ENCODE assay signal across 12 cellular contexts in the genomic region with DNA sequence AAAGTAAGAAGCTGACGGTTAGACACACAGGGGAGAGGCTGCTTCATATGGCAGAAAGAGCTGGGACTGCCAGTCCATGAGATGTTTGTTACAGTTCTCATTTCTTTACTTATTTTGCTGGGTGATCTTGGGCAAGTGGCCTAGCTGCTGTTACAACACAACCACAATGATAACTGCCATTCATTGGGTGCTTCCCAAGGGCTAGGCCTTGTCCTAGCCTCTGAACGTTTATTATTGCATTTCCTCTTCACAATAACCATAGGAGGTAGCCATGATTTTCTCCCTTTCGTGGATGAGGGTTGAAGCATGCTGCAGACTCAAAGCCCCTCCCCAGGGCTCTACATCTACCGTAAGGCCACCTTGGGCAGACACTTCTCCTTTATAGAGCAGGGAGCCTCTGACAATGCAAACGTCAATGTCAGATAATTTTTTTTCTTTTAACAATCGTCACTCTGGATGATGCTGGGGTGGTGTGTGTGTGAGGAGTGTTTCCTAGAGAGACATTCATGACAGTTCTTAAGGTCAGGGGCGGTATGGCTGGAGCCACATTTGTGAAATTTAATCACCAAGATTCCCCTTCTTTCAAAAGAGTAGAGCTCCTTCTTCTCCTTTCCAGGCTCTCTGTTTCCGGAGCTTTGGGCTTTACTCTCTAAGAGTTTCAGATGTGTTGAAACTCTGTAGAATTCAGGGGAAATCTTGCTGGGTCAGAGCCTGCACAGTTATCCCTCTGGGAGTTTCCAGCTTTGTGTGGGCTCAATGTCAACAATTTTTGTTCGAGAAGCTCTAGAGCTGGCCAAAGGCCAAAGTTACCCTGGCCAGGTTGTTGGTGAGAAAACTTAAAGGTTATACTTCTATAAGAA.
DNase-seq lines count a peak whose midpoint lies in the region; ATAC-seq, FAIRE-seq and TF ChIP-seq lines count a peak whose summit lies in the region.
"Had no signal": no experiment of that assay in that cellular context is flagged by ENCODE, and none has a peak within 500 bp of the region (broad histone marks: within the 10 kb centered on the region; RNA-seq: fewer than 3 reads in every experiment).

No MANE protein-coding gene starts in this region.

- CTCF ChIA-PET in activated naive CD4-positive, alpha-beta T cell treated with anti-CD3 and anti-CD28 coated beads for 36 hours (lab: Charles Lee) = interaction anchor here (0.7 to 1.6 kb wide), 6 partner anchors 8 to 142 kb away, joined by 3 to 5 read pairs (median 4); no protein-coding TSS in a partner anchor

- H2AFZ ChIP-seq in neuron (ENCODE audit: low read depth, low read length) = peak overlapping the region; percentile 51

- no peaks in the 10 kb centered on the region for H3K27me3 Mint-ChIP-seq in activated naive CD4-positive, alpha-beta T cell treated with anti-CD3 and anti-CD28 coated beads for 36 hours (ENCODE audit: low read depth)
- H3K27me3 Mint-ChIP-seq in activated CD4-positive, alpha-beta T cell treated with anti-CD3 and anti-CD28 coated beads, Interleukin-2, amount 10 ng/mL, durations not matched to agents 24 days and 14 days = no peaks in the 10 kb centered on the region
- H3K27me3 Mint-ChIP-seq: stimulated activated naive CD8-positive, alpha-beta T cell treated with anti-CD3 and anti-CD28 coated beads, Interleukin-15, amount 100 ng/mL, for 72 hours had no signal

- ATAC-seq in HG02884 (IDR thresholded peaks at IDR 0.05; ENCODE audit: unreplicated experiment) (peak; percentile 12), HG03439 (IDR thresholded peaks at IDR 0.05; ENCODE audit: unreplicated experiment) (no peak)
- ATAC-seq: stimulated activated naive CD8-positive, alpha-beta T cell treated with anti-CD3 and anti-CD28 coated beads, Interleukin-15, amount 100 ng/mL, for 72 hours had no signal

- H3K27ac ChIP-seq in breast epithelium = peak overlapping the region; percentile 3 to 41

- no peaks in the 10 kb centered on the region for H3K36me3 Mint-ChIP-seq in activated naive CD4-positive, alpha-beta T cell treated with anti-CD3 and anti-CD28 coated beads for 36 hours (ENCODE audit: low read depth)
- peaks cover 1% of the 10 kb centered on the region for H3K36me3 Mint-ChIP-seq in activated CD4-positive, alpha-beta T cell treated with anti-CD3 and anti-CD28 coated beads, Interleukin-2, amount 10 ng/mL, durations not matched to agents 24 days and 14 days (ENCODE audit: low read depth)

- H3K4me1 ChIP-seq in breast epithelium (no peaks in the 10 kb centered on the region), neuron (ENCODE audit: insufficient read depth, low read length) (peaks cover 3% of the 10 kb centered on the region)

- H3K36me3 ChIP-seq in breast epithelium (no peaks in the 10 kb centered on the region), neuron (ENCODE audit: insufficient read depth, low read length) (no peaks in the 10 kb centered on the region)

- peak; percentile 41 for FAIRE-seq in GM12891 (lab: Jason Lieb, UNC)
- FAIRE-seq: colon had no signal

- DNase-seq in GM12891 (ENCODE audit: insufficient read length, low spot score) (no peak), breast epithelium (ENCODE audit: low spot score in 2 of 2) (no peak)
- no peak for DNase-seq in activated T-cell treated with anti-CD3 and anti-CD28 coated beads, Interleukin-2, amount 50 U/mL, for 48 hours
- no peak for DNase-seq in activated naive CD4-positive, alpha-beta T cell treated with anti-CD3 and anti-CD28 coated beads for 36 hours
- no peak for DNase-seq in activated CD4-positive, alpha-beta T cell treated with anti-CD3 and anti-CD28 coated beads, Interleukin-2, amount 10 ng/mL, durations not matched to agents 24 days and 14 days
- DNase-seq: Calu3; NCI-H2107; stimulated activated naive CD8-positive, alpha-beta T cell treated with anti-CD3 and anti-CD28 coated beads, Interleukin-15, amount 100 ng/mL, for 72 hours had no signal

- H3K4me3 Mint-ChIP-seq in activated naive CD4-positive, alpha-beta T cell treated with anti-CD3 and anti-CD28 coated beads for 36 hours = no peak overlapping the region
- no peak overlapping the region for H3K4me3 Mint-ChIP-seq in activated CD4-positive, alpha-beta T cell treated with anti-CD3 and anti-CD28 coated beads, Interleukin-2, amount 10 ng/mL, durations not matched to agents 24 days and 14 days
- H3K4me3 Mint-ChIP-seq: stimulated activated naive CD8-positive, alpha-beta T cell treated with anti-CD3 and anti-CD28 coated beads, Interleukin-15, amount 100 ng/mL, for 72 hours had no signal

- no peaks in the 10 kb centered on the region for H3K9me3 Mint-ChIP-seq in activated naive CD4-positive, alpha-beta T cell treated with anti-CD3 and anti-CD28 coated beads for 36 hours
- H3K9me3 Mint-ChIP-seq in activated CD4-positive, alpha-beta T cell treated with anti-CD3 and anti-CD28 coated beads, Interleukin-2, amount 10 ng/mL, durations not matched to agents 24 days and 14 days = peaks cover 19% of the 10 kb centered on the region

- no peaks in the 10 kb centered on the region for H3K9me3 ChIP-seq in breast epithelium
- no peaks in the 10 kb centered on the region for H3K9me3 ChIP-seq in neuron (ENCODE audit: low read length)

- TF ChIP-seq CTCF in breast epithelium (IDR thresholded peaks at IDR 0.05) = no peak

- intact Hi-C loops in breast epithelium (cut with DNase I; ENCODE audit: low total_unique reads) = no loop called here
- intact Hi-C loops in activated naive CD4-positive, alpha-beta T cell treated with anti-CD3 and anti-CD28 coated beads for 36 hours (cut with micrococcal nuclease) = no loop called here
- intact Hi-C loops in activated CD4-positive, alpha-beta T cell treated with anti-CD3 and anti-CD28 coated beads, Interleukin-2, amount 10 ng/mL, durations not matched to agents 24 days and 14 days (cut with micrococcal nuclease) = no loop called here

- no peak overlapping the region for H3K27ac Mint-ChIP-seq in activated naive CD4-positive, alpha-beta T cell treated with anti-CD3 and anti-CD28 coated beads for 36 hours
- no peak overlapping the region for H3K27ac Mint-ChIP-seq in activated CD4-positive, alpha-beta T cell treated with anti-CD3 and anti-CD28 coated beads, Interleukin-2, amount 10 ng/mL, durations not matched to agents 24 days and 14 days

- H3K4me3 ChIP-seq in breast epithelium (no peak overlapping the region), neuron (ENCODE audit: low read length) (no peak overlapping the region)

- TF ChIP-seq POLR2A in GM12891 (IDR thresholded peaks at IDR 0.05; ENCODE audit: low read depth, low read length) (peak; percentile 63; the same call in 1 of the 2 replicates), breast epithelium (IDR thresholded peaks at IDR 0.05) (no peak)

- H3K27me3 ChIP-seq in breast epithelium (no peaks in the 10 kb centered on the region), neuron (ENCODE audit: insufficient read depth, low read length) (no peaks in the 10 kb centered on the region)

- H3K4me1 Mint-ChIP-seq in activated naive CD4-positive, alpha-beta T cell treated with anti-CD3 and anti-CD28 coated beads for 36 hours (ENCODE audit: low read depth) = peaks cover 23% of the 10 kb centered on the region
- H3K4me1 Mint-ChIP-seq in activated CD4-positive, alpha-beta T cell treated with anti-CD3 and anti-CD28 coated beads, Interleukin-2, amount 10 ng/mL, durations not matched to agents 24 days and 14 days = peaks cover 22% of the 10 kb centered on the region

TF ChIP-seq in GM12891, 5 proteins besides CTCF, POLR2A, EP300 and RAD21:
- TF ChIP-seq TAF1 (IDR thresholded peaks at IDR 0.05; ENCODE audit: low read depth, low read length) (no peak; the same call in 1 of the 2 replicates), POLR2AphosphoS5 (IDR thresholded peaks at IDR 0.05; ENCODE audit: low read depth, low read length) (no peak; the same call in 1 of the 2 replicates), SPI1 (IDR thresholded peaks at IDR 0.05; ENCODE audit: low read depth, low read length) (peak; percentile 58)
